Comparison of ENCODE assay signal across 1 cellular context in genomic region chr18:75462178-75462832, GRCh38.
TF ChIP-seq lines count a peak whose summit lies in the region.

No MANE protein-coding gene starts in this region.

TF ChIP-seq in HepG2, 621 proteins besides CTCF, POLR2A, EP300 and RAD21:
- TF ChIP-seq ZFY (CRISPR knock-in tag; IDR thresholded peaks at IDR 0.05) (no peak), PLRG1 (conservative IDR thresholded peaks at IDR 0.05) (no peak), NFATC3 (CRISPR knock-in tag; IDR thresholded peaks at IDR 0.05) (no peak), SMYD3 (CRISPR knock-in tag; IDR thresholded peaks at IDR 0.05) (no peak), ZNF343 (CRISPR knock-in tag; IDR thresholded peaks at IDR 0.05) (no peak), SRSF4 (IDR thresholded peaks at IDR 0.05; ENCODE audit: low read depth, low read length, poor library complexity, severe bottlenecking) (no peak), FOXK2 (IDR thresholded peaks at IDR 0.05) (no peak), ZNF710 (CRISPR knock-in tag; IDR thresholded peaks at IDR 0.05; ENCODE audit: borderline replicate concordance) (no peak), MZF1 (CRISPR knock-in tag; IDR thresholded peaks at IDR 0.05; ENCODE audit: borderline replicate concordance) (no peak), ZNF788 (CRISPR knock-in tag; IDR thresholded peaks at IDR 0.05; ENCODE audit: borderline replicate concordance) (no peak), HNRNPL (IDR thresholded peaks at IDR 0.05; ENCODE audit: low read depth, low read length) (no peak)
